In the genomic region with DNA sequence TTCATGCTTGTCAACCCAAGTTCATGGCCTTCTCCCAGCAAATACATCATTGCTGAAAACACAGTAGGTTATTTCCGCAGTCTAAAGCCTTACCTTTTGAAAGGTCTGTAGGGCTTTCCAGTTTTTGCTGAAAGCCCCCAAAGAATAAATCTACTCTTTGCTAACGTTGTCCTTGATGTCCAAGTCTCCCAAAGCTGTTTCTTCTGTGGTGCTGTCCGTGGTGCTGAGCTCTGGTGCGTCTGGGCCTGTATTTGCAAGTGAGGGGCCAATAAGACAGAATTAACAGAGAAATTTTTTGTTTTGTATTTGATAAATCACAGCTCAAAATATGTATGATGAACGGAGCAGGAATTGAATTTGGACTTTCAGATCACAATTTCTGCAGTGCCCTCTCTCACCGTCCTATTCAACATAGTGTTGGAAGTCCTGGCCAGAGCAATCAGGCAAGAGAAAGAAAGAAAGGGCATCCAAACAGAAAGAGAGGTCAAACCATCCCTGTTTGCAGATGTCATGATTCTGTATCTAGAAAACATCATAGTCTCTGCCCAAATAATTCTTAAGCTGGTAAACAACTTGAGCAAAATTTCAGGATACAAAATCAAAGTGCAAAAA, we compare ENCODE assay signal across 12 cellular contexts. TPM values are rescaled to one million over a fixed set of nuclear protein-coding genes. Genes with fewer than 3 reads are reported as not detected.
DNase-seq lines count a peak whose midpoint lies in the region; ATAC-seq, FAIRE-seq and TF ChIP-seq lines count a peak whose summit lies in the region.
"Had no signal": no experiment of that assay in that cellular context is flagged by ENCODE, and none has a peak within 500 bp of the region (broad histone marks: within the 10 kb centered on the region; RNA-seq: fewer than 3 reads in every experiment).

No MANE protein-coding gene starts in this region.

- H3K36me3 Mint-ChIP-seq in nephron progenitor cell (ENCODE audit: low read depth) = no peaks in the 10 kb centered on the region
- H3K36me3 Mint-ChIP-seq in glutamatergic neuron (ENCODE audit: unreplicated experiment) = no peaks in the 10 kb centered on the region

- peaks cover 63% of the 10 kb centered on the region for H3K27me3 Mint-ChIP-seq in nephron progenitor cell (ENCODE audit: low read depth, poor library complexity)
- H3K27me3 Mint-ChIP-seq in glutamatergic neuron (ENCODE audit: unreplicated experiment) = no peaks in the 10 kb centered on the region

- H3K27ac Mint-ChIP-seq in nephron progenitor cell (no peak overlapping the region), glutamatergic neuron (ENCODE audit: unreplicated experiment) (no peak overlapping the region)

- H3K79me2 ChIP-seq in K562 (ENCODE audit: control insufficient read depth, insufficient read depth, low read length) = no peaks in the 10 kb centered on the region

- no peak overlapping the region for H3K9ac ChIP-seq in K562 (ENCODE audit: insufficient read depth in 1 of 2, low read depth in 2 of 2, low read length in 2 of 2)

- TF ChIP-seq EP300 in K562 (IDR thresholded peaks at IDR 0.05; ENCODE audit: low read length) = no peak

- in situ Hi-C loops in K562 (cut with MboI) = no loop called here

- H3K4me1 ChIP-seq in K562 (replicated peaks in 1 of 2; ENCODE audit: control insufficient read depth in 2 of 2, insufficient read depth in 2 of 2, low read length in 2 of 2) = no peaks in the 10 kb centered on the region
- H3K4me1 ChIP-seq: foreskin keratinocyte had no signal

- BruUV-seq in K562 (replicated peaks; lab: Mats Ljungman, UMichigan) = no TSS peak

- WGBS in K562 (ENCODE audit: insufficient coverage, low coverage, missing lambda C conversion rate) = 2% methylated on average over 6 of the region's 6 CpGs

- no peak overlapping the region for H3K4me3 ChIP-seq in GM12865 (ENCODE audit: low read depth, low read length)
- no peak overlapping the region for H3K4me3 ChIP-seq in K562

- POLR2A ChIA-PET in K562 (lab: Yijun Ruan, JAX) = interaction anchor here (0.7 kb wide), 1 partner anchor 774 kb away, joined by 3 read pairs; no protein-coding TSS in a partner anchor

- H3K9me1 ChIP-seq in K562 (ENCODE audit: control insufficient read depth, insufficient read depth, low read length) = no peaks in the 10 kb centered on the region

- no peak overlapping the region for H2AFZ ChIP-seq in K562 (ENCODE audit: low read depth, low read length)

- CTCF ChIA-PET in K562 (lab: Yijun Ruan, JAX; ENCODE audit: low intra/inter-chr PET ratio) = no interaction called here

- no peak overlapping the region for H3K27ac ChIP-seq in K562 (ENCODE audit: extremely low read depth, low read depth, low read length)
- H3K27ac ChIP-seq: foreskin keratinocyte, VCaP had no signal

- no peaks in the 10 kb centered on the region for H3K9me3 ChIP-seq in K562 (replicated peaks; ENCODE audit: control insufficient read depth, insufficient read depth, low read depth, low read length)

- H3K4me2 ChIP-seq in K562 (ENCODE audit: insufficient read depth, low read length) = no peak overlapping the region

- FAIRE-seq in K562 (lab: Jason Lieb, UNC) (peak; percentile 52), GM12891 (lab: Jason Lieb, UNC) (no peak)

- intact Hi-C loops in K562 (cut with micrococcal nuclease) = no loop called here

- H3K36me3 ChIP-seq in K562 (ENCODE audit: control insufficient read depth, insufficient read depth, low read length) = no peaks in the 10 kb centered on the region

- H3K4me1 Mint-ChIP-seq in nephron progenitor cell = no peaks in the 10 kb centered on the region
- H3K4me1 Mint-ChIP-seq in glutamatergic neuron (ENCODE audit: low read depth, unreplicated experiment) = no peaks in the 10 kb centered on the region

- no peaks in the 10 kb centered on the region for H3K27me3 ChIP-seq in K562 (ENCODE audit: control insufficient read depth in 2 of 2, insufficient read depth in 2 of 2, low read length in 2 of 2)
- H3K27me3 ChIP-seq: foreskin keratinocyte had no signal

- no peaks in the 10 kb centered on the region for H4K20me1 ChIP-seq in K562 (replicated peaks; ENCODE audit: control insufficient read depth, insufficient read depth, low read length)

- TF ChIP-seq POLR2A in K562 (conservative IDR thresholded peaks at IDR 0.05) (no peak), GM12891 (IDR thresholded peaks at IDR 0.05; ENCODE audit: low read depth, low read length) (no peak)

- TF ChIP-seq RAD21 in K562 (CRISPR knock-in tag; conservative IDR thresholded peaks at IDR 0.05 in 1 of 2, IDR thresholded peaks at IDR 0.05 in 1 of 2) = no peak

- TF ChIP-seq CTCF in GM12865 (IDR thresholded peaks at IDR 0.05; ENCODE audit: insufficient read depth, low read depth, low read length, missing control alignments) (no peak), K562 (IDR thresholded peaks at IDR 0.05 in 2 of 3, conservative IDR thresholded peaks at IDR 0.05 in 1 of 3; ENCODE audit: insufficient read depth in 2 of 3, low read depth in 1 of 3, low read length in 3 of 3) (no peak), nephron progenitor cell (IDR thresholded peaks at IDR 0.05) (no peak), glutamatergic neuron (IDR thresholded peaks at IDR 0.05; ENCODE audit: partially characterized antibody, unreplicated experiment) (no peak)

- H3K4me3 Mint-ChIP-seq in nephron progenitor cell (no peak overlapping the region), glutamatergic neuron (ENCODE audit: unreplicated experiment) (no peak overlapping the region)

- no peak for ATAC-seq in K562
- no peak for ATAC-seq in HG03354 (IDR thresholded peaks at IDR 0.05; ENCODE audit: poor library complexity, severe bottlenecking, unreplicated experiment)
- ATAC-seq: foreskin keratinocyte had no signal

- H3K9me3 Mint-ChIP-seq in nephron progenitor cell (no peaks in the 10 kb centered on the region), glutamatergic neuron (ENCODE audit: unreplicated experiment) (peaks cover 1% of the 10 kb centered on the region)

- peak; percentile 38 for DNase-seq in GM12865 (ENCODE audit: low read depth)
- DNase-seq in MV-4-11 (lab: John Stamatoyannopoulos, UW) = peak; percentile 26
- DNase-seq in K562 (ENCODE audit: extremely low read depth in 1 of 4, low spot score in 3 of 4) = peak in 3 of 4 experiments; percentile 13 to 29 (median 17)
- DNase-seq in nephron progenitor cell = peak; percentile 77
- DNase-seq in glutamatergic neuron = no peak
- DNase-seq in GM12891 (ENCODE audit: insufficient read length, low spot score) = no peak
- DNase-seq: amniotic stem cell, midbrain had no signal

RNA-seq across cellular contexts. Expression of gene LGALS16, which starts 9.8 kb away (rescaled TPM):
- total RNA-seq in K562 (2011; cell fraction: chromatin; rRNA removed; ENCODE audit: low replicate concordance) = not detected in 2 replicates
- not detected in 2 replicates for total RNA-seq in K562 (2011; cell fraction: nucleolus; rRNA removed)
- not detected in 2 replicates for total RNA-seq in K562 (2011; cell fraction: nucleoplasm; rRNA removed)
- total RNA-seq in K562 (2014; rRNA removed) = not detected in 2 replicates
- not detected in 2 replicates for total RNA-seq in K562 (2014; rRNA removed; fragmentation: Illumina TruSeq; extraction: Trizol)
- not detected in 2 replicates for total RNA-seq in K562 (2015; rRNA removed; fragmentation: Illumina TruSeq; extraction: Trizol)
- total RNA-seq in K562 (2021) = not detected in 2 replicates
- polyA plus RNA-seq in K562 (2011; rRNA removed) = not detected in 2 replicates
- polyA plus RNA-seq in K562 (2011; cell fraction: cytosol; rRNA removed) = not detected in 2 replicates
- polyA plus RNA-seq in K562 (2011; cell fraction: nucleus; rRNA removed) = not detected in 2 replicates
- polyA plus RNA-seq in K562 (2012) = 0.22 TPM in 1 of 2 replicates, not detected in the other
- not detected in 2 replicates for polyA plus RNA-seq in K562 (2014; fragmentation: Illumina TruSeq; extraction: Trizol)
- polyA plus RNA-seq in K562 (2014; fragmentation: Nextera tagmentation; extraction: Ambion mirVana) = not detected
- polyA plus RNA-seq in K562 (2014; rRNA removed) = not detected in 2 replicates
- polyA minus RNA-seq in K562 (2011; rRNA and poly(A)+ RNA removed) = not detected in 2 replicates
- polyA minus RNA-seq in K562 (2011; cell fraction: cytosol; rRNA and poly(A)+ RNA removed) = not detected in 2 replicates
- not detected in 2 replicates for polyA minus RNA-seq in K562 (2011; cell fraction: nucleus; rRNA and poly(A)+ RNA removed)
- not detected for total RNA-seq in glutamatergic neuron (ENCODE audit: unreplicated experiment)
- not detected for polyA plus RNA-seq in GM12891 (2012; ENCODE audit: low read depth, missing spikeins)
- total RNA-seq: foreskin keratinocyte, subcutaneous adipose tissue had no signal
- polyA plus RNA-seq: foreskin keratinocyte had no signal

RNA-seq across cellular contexts. Expression of gene LGALS13, which starts 43.6 kb away (rescaled TPM):
- total RNA-seq in K562 (2011; cell fraction: chromatin; rRNA removed; ENCODE audit: low replicate concordance) = not detected in 2 replicates
- total RNA-seq in K562 (2011; cell fraction: nucleolus; rRNA removed) = not detected in 2 replicates
- total RNA-seq in K562 (2011; cell fraction: nucleoplasm; rRNA removed) = not detected in 2 replicates
- total RNA-seq in K562 (2014; rRNA removed) (not detected in 2 replicates), K562 (2014; rRNA removed; fragmentation: Illumina TruSeq; extraction: Trizol) (not detected in 2 replicates), K562 (2015; rRNA removed; fragmentation: Illumina TruSeq; extraction: Trizol) (0.43 TPM in 1 of 2 replicates, not detected in the other), K562 (2021) (not detected in 2 replicates), glutamatergic neuron (ENCODE audit: unreplicated experiment) (not detected)
- polyA plus RNA-seq in K562 (2011; rRNA removed) (not detected in 2 replicates), K562 (2014; fragmentation: Illumina TruSeq; extraction: Trizol) (not detected in 2 replicates), K562 (2014; fragmentation: Nextera tagmentation; extraction: Ambion mirVana) (under 1 TPM in 1 of 2 experiments, not detected in 1; 0.11 TPM), K562 (2014; rRNA removed) (not detected in 2 replicates)
- not detected in 2 replicates for polyA plus RNA-seq in K562 (2011; cell fraction: cytosol; rRNA removed)
- polyA plus RNA-seq in K562 (2011; cell fraction: nucleus; rRNA removed) = not detected in 2 replicates
- 5.6 TPM in 1 of 2 replicates, not detected in the other for polyA plus RNA-seq in K562 (2012)
- polyA minus RNA-seq in K562 (2011; rRNA and poly(A)+ RNA removed) = not detected in 2 replicates
- polyA minus RNA-seq in K562 (2011; cell fraction: cytosol; rRNA and poly(A)+ RNA removed) = not detected in 2 replicates
- not detected in 2 replicates for polyA minus RNA-seq in K562 (2011; cell fraction: nucleus; rRNA and poly(A)+ RNA removed)
- not detected for polyA plus RNA-seq in GM12891 (2012; ENCODE audit: low read depth, missing spikeins)
- total RNA-seq: foreskin keratinocyte, subcutaneous adipose tissue had no signal
- polyA plus RNA-seq: foreskin keratinocyte had no signal

RNA-seq across cellular contexts. Expression of gene LGALS14, which starts 58.4 kb away (rescaled TPM):
- not detected in 2 replicates for total RNA-seq in K562 (2011; cell fraction: chromatin; rRNA removed; ENCODE audit: low replicate concordance)
- not detected in 2 replicates for total RNA-seq in K562 (2011; cell fraction: nucleolus; rRNA removed)
- total RNA-seq in K562 (2011; cell fraction: nucleoplasm; rRNA removed) = not detected in 2 replicates
- total RNA-seq in K562 (2014; rRNA removed) (not detected in 2 replicates), K562 (2014; rRNA removed; fragmentation: Illumina TruSeq; extraction: Trizol) (not detected in 2 replicates), K562 (2015; rRNA removed; fragmentation: Illumina TruSeq; extraction: Trizol) (not detected in 2 replicates), K562 (2021) (not detected in 2 replicates), glutamatergic neuron (ENCODE audit: unreplicated experiment) (not detected)
- polyA plus RNA-seq in K562 (2011; rRNA removed) (not detected in 2 replicates), K562 (2014; fragmentation: Illumina TruSeq; extraction: Trizol) (not detected in 2 replicates), K562 (2014; fragmentation: Nextera tagmentation; extraction: Ambion mirVana) (not detected), K562 (2014; rRNA removed) (not detected in 2 replicates)
- not detected in 2 replicates for polyA plus RNA-seq in K562 (2011; cell fraction: cytosol; rRNA removed)
- polyA plus RNA-seq in K562 (2011; cell fraction: nucleus; rRNA removed) = not detected in 2 replicates
- 0.14 TPM in 1 of 2 replicates, not detected in the other for polyA plus RNA-seq in K562 (2012)
- not detected in 2 replicates for polyA minus RNA-seq in K562 (2011; rRNA and poly(A)+ RNA removed)
- not detected in 2 replicates for polyA minus RNA-seq in K562 (2011; cell fraction: cytosol; rRNA and poly(A)+ RNA removed)
- not detected in 2 replicates for polyA minus RNA-seq in K562 (2011; cell fraction: nucleus; rRNA and poly(A)+ RNA removed)
- polyA plus RNA-seq in GM12891 (2012; ENCODE audit: low read depth, missing spikeins) = 7.7 TPM
- total RNA-seq: foreskin keratinocyte, subcutaneous adipose tissue had no signal
- polyA plus RNA-seq: foreskin keratinocyte had no signal

Comparison
In these comparisons a context has a peak if more than half of its experiments do, and no peak if none do; other contexts are left out.
1. DNase-seq: peak in GM12865 (single experiment), MV-4-11 (single experiment), K562 (3 of 4) and nephron progenitor cell (single experiment); none in glutamatergic neuron (single experiment) and GM12891 (single experiment).